In the genomic region with DNA sequence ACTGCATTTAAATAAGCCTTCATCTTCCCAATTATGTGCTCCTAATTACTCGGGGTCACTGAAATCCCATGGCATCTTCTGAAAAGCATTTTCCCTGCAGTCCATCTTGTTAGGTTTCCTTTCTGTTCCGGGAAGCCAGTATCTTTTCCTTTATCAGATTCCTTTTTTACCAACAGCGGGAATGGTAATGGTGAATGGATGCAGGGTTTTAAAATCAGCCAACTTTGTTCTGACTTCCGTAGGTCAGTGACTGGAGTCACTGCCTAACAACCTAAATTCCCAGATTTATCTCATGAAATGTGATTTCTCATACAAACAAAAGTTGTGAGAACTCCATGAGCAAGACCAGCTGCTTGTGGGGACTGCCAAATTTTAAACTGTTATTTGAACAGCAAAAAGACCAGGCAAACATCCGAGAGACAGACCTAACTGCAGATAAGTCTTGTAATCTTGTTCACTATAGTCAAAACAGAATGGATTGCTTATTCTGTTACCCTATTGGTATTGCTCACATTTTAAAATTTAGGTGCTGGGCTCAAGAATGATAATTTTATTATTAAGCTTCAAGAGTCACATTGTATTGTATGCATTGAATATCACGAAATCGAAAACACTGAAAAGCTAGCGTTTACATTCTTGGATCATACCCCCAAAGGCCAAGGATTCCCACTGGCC, we compare ENCODE assay signal across 1 cellular context.
TF ChIP-seq lines count a peak whose summit lies in the region.

No MANE protein-coding gene starts in this region.

TF ChIP-seq in H1, 55 proteins besides CTCF, POLR2A, EP300 and RAD21:
- TF ChIP-seq, protein P1, sequence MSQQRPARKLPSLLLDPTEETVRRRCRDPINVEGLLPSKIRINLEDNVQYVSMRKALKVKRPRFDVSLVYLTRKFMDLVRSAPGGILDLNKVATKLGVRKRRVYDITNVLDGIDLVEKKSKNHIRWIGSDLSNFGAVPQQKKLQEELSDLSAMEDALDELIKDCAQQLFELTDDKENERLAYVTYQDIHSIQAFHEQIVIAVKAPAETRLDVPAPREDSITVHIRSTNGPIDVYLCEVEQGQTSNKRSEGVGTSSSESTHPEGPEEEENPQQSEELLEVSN (IDR thresholded peaks at IDR 0.05), result no peak
- TF ChIP-seq, protein P2, sequence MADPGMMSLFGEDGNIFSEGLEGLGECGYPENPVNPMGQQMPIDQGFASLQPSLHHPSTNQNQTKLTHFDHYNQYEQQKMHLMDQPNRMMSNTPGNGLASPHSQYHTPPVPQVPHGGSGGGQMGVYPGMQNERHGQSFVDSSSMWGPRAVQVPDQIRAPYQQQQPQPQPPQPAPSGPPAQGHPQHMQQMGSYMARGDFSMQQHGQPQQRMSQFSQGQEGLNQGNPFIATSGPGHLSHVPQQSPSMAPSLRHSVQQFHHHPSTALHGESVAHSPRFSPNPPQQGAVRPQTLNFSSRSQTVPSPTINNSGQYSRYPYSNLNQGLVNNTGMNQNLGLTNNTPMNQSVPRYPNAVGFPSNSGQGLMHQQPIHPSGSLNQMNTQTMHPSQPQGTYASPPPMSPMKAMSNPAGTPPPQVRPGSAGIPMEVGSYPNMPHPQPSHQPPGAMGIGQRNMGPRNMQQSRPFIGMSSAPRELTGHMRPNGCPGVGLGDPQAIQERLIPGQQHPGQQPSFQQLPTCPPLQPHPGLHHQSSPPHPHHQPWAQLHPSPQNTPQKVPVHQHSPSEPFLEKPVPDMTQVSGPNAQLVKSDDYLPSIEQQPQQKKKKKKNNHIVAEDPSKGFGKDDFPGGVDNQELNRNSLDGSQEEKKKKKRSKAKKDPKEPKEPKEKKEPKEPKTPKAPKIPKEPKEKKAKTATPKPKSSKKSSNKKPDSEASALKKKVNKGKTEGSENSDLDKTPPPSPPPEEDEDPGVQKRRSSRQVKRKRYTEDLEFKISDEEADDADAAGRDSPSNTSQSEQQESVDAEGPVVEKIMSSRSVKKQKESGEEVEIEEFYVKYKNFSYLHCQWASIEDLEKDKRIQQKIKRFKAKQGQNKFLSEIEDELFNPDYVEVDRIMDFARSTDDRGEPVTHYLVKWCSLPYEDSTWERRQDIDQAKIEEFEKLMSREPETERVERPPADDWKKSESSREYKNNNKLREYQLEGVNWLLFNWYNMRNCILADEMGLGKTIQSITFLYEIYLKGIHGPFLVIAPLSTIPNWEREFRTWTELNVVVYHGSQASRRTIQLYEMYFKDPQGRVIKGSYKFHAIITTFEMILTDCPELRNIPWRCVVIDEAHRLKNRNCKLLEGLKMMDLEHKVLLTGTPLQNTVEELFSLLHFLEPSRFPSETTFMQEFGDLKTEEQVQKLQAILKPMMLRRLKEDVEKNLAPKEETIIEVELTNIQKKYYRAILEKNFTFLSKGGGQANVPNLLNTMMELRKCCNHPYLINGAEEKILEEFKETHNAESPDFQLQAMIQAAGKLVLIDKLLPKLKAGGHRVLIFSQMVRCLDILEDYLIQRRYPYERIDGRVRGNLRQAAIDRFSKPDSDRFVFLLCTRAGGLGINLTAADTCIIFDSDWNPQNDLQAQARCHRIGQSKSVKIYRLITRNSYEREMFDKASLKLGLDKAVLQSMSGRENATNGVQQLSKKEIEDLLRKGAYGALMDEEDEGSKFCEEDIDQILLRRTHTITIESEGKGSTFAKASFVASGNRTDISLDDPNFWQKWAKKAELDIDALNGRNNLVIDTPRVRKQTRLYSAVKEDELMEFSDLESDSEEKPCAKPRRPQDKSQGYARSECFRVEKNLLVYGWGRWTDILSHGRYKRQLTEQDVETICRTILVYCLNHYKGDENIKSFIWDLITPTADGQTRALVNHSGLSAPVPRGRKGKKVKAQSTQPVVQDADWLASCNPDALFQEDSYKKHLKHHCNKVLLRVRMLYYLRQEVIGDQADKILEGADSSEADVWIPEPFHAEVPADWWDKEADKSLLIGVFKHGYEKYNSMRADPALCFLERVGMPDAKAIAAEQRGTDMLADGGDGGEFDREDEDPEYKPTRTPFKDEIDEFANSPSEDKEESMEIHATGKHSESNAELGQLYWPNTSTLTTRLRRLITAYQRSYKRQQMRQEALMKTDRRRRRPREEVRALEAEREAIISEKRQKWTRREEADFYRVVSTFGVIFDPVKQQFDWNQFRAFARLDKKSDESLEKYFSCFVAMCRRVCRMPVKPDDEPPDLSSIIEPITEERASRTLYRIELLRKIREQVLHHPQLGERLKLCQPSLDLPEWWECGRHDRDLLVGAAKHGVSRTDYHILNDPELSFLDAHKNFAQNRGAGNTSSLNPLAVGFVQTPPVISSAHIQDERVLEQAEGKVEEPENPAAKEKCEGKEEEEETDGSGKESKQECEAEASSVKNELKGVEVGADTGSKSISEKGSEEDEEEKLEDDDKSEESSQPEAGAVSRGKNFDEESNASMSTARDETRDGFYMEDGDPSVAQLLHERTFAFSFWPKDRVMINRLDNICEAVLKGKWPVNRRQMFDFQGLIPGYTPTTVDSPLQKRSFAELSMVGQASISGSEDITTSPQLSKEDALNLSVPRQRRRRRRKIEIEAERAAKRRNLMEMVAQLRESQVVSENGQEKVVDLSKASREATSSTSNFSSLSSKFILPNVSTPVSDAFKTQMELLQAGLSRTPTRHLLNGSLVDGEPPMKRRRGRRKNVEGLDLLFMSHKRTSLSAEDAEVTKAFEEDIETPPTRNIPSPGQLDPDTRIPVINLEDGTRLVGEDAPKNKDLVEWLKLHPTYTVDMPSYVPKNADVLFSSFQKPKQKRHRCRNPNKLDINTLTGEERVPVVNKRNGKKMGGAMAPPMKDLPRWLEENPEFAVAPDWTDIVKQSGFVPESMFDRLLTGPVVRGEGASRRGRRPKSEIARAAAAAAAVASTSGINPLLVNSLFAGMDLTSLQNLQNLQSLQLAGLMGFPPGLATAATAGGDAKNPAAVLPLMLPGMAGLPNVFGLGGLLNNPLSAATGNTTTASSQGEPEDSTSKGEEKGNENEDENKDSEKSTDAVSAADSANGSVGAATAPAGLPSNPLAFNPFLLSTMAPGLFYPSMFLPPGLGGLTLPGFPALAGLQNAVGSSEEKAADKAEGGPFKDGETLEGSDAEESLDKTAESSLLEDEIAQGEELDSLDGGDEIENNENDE (IDR thresholded peaks at IDR 0.05; ENCODE audit: insufficient replicate concordance, low read length), result no peak
- TF ChIP-seq, protein P3, sequence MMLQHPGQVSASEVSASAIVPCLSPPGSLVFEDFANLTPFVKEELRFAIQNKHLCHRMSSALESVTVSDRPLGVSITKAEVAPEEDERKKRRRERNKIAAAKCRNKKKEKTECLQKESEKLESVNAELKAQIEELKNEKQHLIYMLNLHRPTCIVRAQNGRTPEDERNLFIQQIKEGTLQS (IDR thresholded peaks at IDR 0.05; ENCODE audit: insufficient read depth, low read depth, low read length), result no peak
- TF ChIP-seq SP2 (IDR thresholded peaks at IDR 0.05; ENCODE audit: low read length), result no peak
- no peak for TF ChIP-seq TBP (IDR thresholded peaks at IDR 0.05; ENCODE audit: low read depth, low read length)
- no peak for TF ChIP-seq JUND (IDR thresholded peaks at IDR 0.05; ENCODE audit: low read length)
- TF ChIP-seq POU5F1 (IDR thresholded peaks at IDR 0.05; ENCODE audit: low read depth, low read length), result no peak
- TF ChIP-seq, protein P4, sequence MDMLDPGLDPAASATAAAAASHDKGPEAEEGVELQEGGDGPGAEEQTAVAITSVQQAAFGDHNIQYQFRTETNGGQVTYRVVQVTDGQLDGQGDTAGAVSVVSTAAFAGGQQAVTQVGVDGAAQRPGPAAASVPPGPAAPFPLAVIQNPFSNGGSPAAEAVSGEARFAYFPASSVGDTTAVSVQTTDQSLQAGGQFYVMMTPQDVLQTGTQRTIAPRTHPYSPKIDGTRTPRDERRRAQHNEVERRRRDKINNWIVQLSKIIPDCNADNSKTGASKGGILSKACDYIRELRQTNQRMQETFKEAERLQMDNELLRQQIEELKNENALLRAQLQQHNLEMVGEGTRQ (IDR thresholded peaks at IDR 0.05; ENCODE audit: low read length), result no peak
- TF ChIP-seq ASH2L (IDR thresholded peaks at IDR 0.05; ENCODE audit: low read length), result no peak
- no peak for TF ChIP-seq RBBP5 (IDR thresholded peaks at IDR 0.05; ENCODE audit: borderline replicate concordance, low read depth, low read length)
- no peak for TF ChIP-seq KDM5A (IDR thresholded peaks at IDR 0.05; ENCODE audit: low read length)
- no peak for TF ChIP-seq CREB1 (IDR thresholded peaks at IDR 0.05)
- no peak for TF ChIP-seq KDM4A (IDR thresholded peaks at IDR 0.05; ENCODE audit: low read depth, low read length, severe bottlenecking)
- TF ChIP-seq, protein P5, sequence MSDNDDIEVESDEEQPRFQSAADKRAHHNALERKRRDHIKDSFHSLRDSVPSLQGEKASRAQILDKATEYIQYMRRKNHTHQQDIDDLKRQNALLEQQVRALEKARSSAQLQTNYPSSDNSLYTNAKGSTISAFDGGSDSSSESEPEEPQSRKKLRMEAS (IDR thresholded peaks at IDR 0.05), result no peak
- TF ChIP-seq MAFK (IDR thresholded peaks at IDR 0.05; ENCODE audit: low read depth, low read length), result no peak
- no peak for TF ChIP-seq YY1 (IDR thresholded peaks at IDR 0.05; ENCODE audit: low read depth, low read length)
- TF ChIP-seq TCF12 (IDR thresholded peaks at IDR 0.05; ENCODE audit: low read depth, low read length), result no peak
- no peak for TF ChIP-seq SP1 (IDR thresholded peaks at IDR 0.05; ENCODE audit: low read depth, low read length)
- TF ChIP-seq PHF8 (conservative IDR thresholded peaks at IDR 0.05; ENCODE audit: low read depth, low read length), result no peak
- no peak for TF ChIP-seq GABPA (IDR thresholded peaks at IDR 0.05; ENCODE audit: borderline replicate concordance, insufficient read depth, low read length)
